ENCODE assay signal across 26 cellular contexts in the genomic region with DNA sequence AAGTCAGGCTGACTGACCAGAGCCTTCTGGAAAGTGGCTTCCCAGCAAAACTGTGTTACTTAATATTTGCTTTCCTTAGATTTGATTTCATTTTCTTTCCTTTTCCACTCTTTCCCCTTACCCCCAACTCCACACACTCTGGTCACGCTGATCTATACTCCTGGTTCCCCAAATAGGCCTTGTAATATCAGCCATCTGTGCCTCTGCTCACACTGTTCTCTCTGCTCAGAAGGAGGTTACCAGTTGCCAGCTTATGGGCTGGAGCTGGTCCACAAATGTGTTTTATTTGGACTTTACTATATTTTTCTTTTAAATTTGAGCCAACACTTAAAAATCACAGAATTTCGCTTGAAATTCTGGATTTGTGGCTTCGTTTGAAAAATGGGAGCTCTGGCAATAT. TPM values are rescaled to one million over a fixed set of nuclear protein-coding genes. Genes with fewer than 3 reads are reported as not detected.
DNase-seq lines count a peak whose midpoint lies in the region; ATAC-seq and TF ChIP-seq lines count a peak whose summit lies in the region.
"Had no signal": no experiment of that assay in that cellular context is flagged by ENCODE, and none has a peak within 500 bp of the region (broad histone marks: within the 10 kb centered on the region; RNA-seq: fewer than 3 reads in every experiment).

No MANE protein-coding gene starts in this region.

- peaks cover 0 to 2% (median 0%) of the 10 kb centered on the region in 5 experiments for H3K9me3 Mint-ChIP-seq in brain
- H3K9me3 Mint-ChIP-seq in nephron, result no peaks in the 10 kb centered on the region
- H3K9me3 Mint-ChIP-seq in activated CD4-positive, alpha-beta memory T cell treated with anti-CD3 and anti-CD28 coated beads for 36 hours, result no peaks in the 10 kb centered on the region
- H3K9me3 Mint-ChIP-seq: CD4-positive, alpha-beta T cell; H9 had no signal

- DNase-seq in Ammon's horn (ENCODE audit: low spot score) (peak; percentile 11), hepatocyte (ENCODE audit: low spot score) (no peak), cardiac septum (ENCODE audit: low spot score) (no peak)
- no peak for DNase-seq in stimulated activated CD4-positive, alpha-beta T cell treated with anti-CD3 and anti-CD28 coated beads, Interleukin-1b, Interleukin-23, amount 100 ng/mL, for 48 hours
- DNase-seq in activated CD4-positive, alpha-beta memory T cell treated with anti-CD3 and anti-CD28 coated beads for 36 hours, result no peak
- DNase-seq: 8988T; ACHN; CD4-positive, alpha-beta T cell; H9; Karpas-422; MV-4-11; NCI-H1105; NCI-H1436 treated with DMSO at 0.1 percent for 48 hours; NCI-H187 treated with DMSO at 0.1 percent for 48 hours; NCI-H2171 treated with DMSO at 0.1 percent for 48 hours; NCI-H345; NCI-H526; NCI-H82; NK-92 treated with Interleukin-12 subunit alpha and Interleukin-12 subunit beta, amount 100 ng/mL, for 24 hours; PC-3 had no signal

- CTCF ChIA-PET in activated CD4-positive, alpha-beta memory T cell treated with anti-CD3 and anti-CD28 coated beads for 36 hours (lab: Charles Lee), result no interaction called here

- ATAC-seq in GM21825 (IDR thresholded peaks at IDR 0.05; ENCODE audit: unreplicated experiment), result no peak
- ATAC-seq: PC-3 had no signal

- no peak overlapping the region for H2AFZ ChIP-seq in hepatocyte

- H3K9me2 ChIP-seq in hepatocyte (replicated peaks; ENCODE audit: insufficient read depth), result no peaks in the 10 kb centered on the region

- peak overlapping the region in 3 of 5 experiments; percentile 33 to 91 (median 66) for H3K27ac Mint-ChIP-seq in brain
- H3K27ac Mint-ChIP-seq in nephron, result peak overlapping the region in 2 of 3 experiments; percentile 4 to 29
- H3K27ac Mint-ChIP-seq in activated CD4-positive, alpha-beta memory T cell treated with anti-CD3 and anti-CD28 coated beads for 36 hours, result no peak overlapping the region
- H3K27ac Mint-ChIP-seq: CD4-positive, alpha-beta T cell; H9 had no signal

- POLR2A ChIA-PET in activated CD4-positive, alpha-beta memory T cell treated with anti-CD3 and anti-CD28 coated beads for 36 hours (lab: Charles Lee), result no interaction called here

- 73% methylated on average over 3 of the region's 3 CpGs for WGBS in hepatocyte (ENCODE audit: low lambda C conversion rate, missing lambda C conversion rate)

- peaks cover 8% of the 10 kb centered on the region for H4K20me1 ChIP-seq in hepatocyte (ENCODE audit: insufficient read depth, poor library complexity, severe bottlenecking)

- H3K36me3 Mint-ChIP-seq in brain (no peaks in the 10 kb centered on the region), nephron (ENCODE audit: low read depth) (no peaks in the 10 kb centered on the region)
- no peaks in the 10 kb centered on the region for H3K36me3 Mint-ChIP-seq in activated CD4-positive, alpha-beta memory T cell treated with anti-CD3 and anti-CD28 coated beads for 36 hours

- no peak for TF ChIP-seq CTCF in brain (conservative IDR thresholded peaks at IDR 0.05)
- no peak for TF ChIP-seq CTCF in hepatocyte (IDR thresholded peaks at IDR 0.05; ENCODE audit: poor library complexity)
- no peak for TF ChIP-seq CTCF in nephron (IDR thresholded peaks at IDR 0.05; ENCODE audit: unreplicated experiment in 3 of 3)

- intact Hi-C loops in activated CD4-positive, alpha-beta memory T cell treated with anti-CD3 and anti-CD28 coated beads for 36 hours (cut with micrococcal nuclease), result no loop called here
- intact Hi-C loops in cardiac septum (cut with DNase I), result no loop called here

- peaks cover 21% of the 10 kb centered on the region for H3K4me1 ChIP-seq in hepatocyte (ENCODE audit: insufficient read depth)
- H3K4me1 ChIP-seq: SJSA1 had no signal

- H3K4me3 Mint-ChIP-seq in brain (peak overlapping the region in 1 of 5 experiments; percentile 9), nephron (no peak overlapping the region)
- no peak overlapping the region for H3K4me3 Mint-ChIP-seq in activated CD4-positive, alpha-beta memory T cell treated with anti-CD3 and anti-CD28 coated beads for 36 hours
- H3K4me3 Mint-ChIP-seq: CD4-positive, alpha-beta T cell; H9 had no signal

- peaks cover 42% of the 10 kb centered on the region for H3K79me2 ChIP-seq in hepatocyte

- no peaks in the 10 kb centered on the region for H3K4me1 Mint-ChIP-seq in brain
- peaks cover 18% of the 10 kb centered on the region for H3K4me1 Mint-ChIP-seq in nephron
- no peaks in the 10 kb centered on the region for H3K4me1 Mint-ChIP-seq in activated CD4-positive, alpha-beta memory T cell treated with anti-CD3 and anti-CD28 coated beads for 36 hours (ENCODE audit: low read depth)

- H3K36me3 ChIP-seq in hepatocyte (replicated peaks; ENCODE audit: insufficient read depth, low read depth), result no peaks in the 10 kb centered on the region
- H3K36me3 ChIP-seq: SJSA1 had no signal

- no peak overlapping the region for H3K4me2 ChIP-seq in hepatocyte

- H3K27me3 Mint-ChIP-seq in brain, result peaks cover 14% of the 10 kb centered on the region
- H3K27me3 Mint-ChIP-seq in nephron (ENCODE audit: low read depth), result no peaks in the 10 kb centered on the region
- H3K27me3 Mint-ChIP-seq in activated CD4-positive, alpha-beta memory T cell treated with anti-CD3 and anti-CD28 coated beads for 36 hours, result peaks cover 14% of the 10 kb centered on the region

- H3K4me3 ChIP-seq in hepatocyte, result no peak overlapping the region
- H3K4me3 ChIP-seq: SJSA1 had no signal

- peak overlapping the region; percentile 20 for H3K27ac ChIP-seq in hepatocyte
- H3K27ac ChIP-seq: SJSA1 had no signal

- H3K9me3 ChIP-seq in hepatocyte (ENCODE audit: low read depth), result no peaks in the 10 kb centered on the region
- H3K9me3 ChIP-seq: SJSA1 had no signal

- no peaks in the 10 kb centered on the region for H3K27me3 ChIP-seq in hepatocyte

RNA-seq across cellular contexts. Expression of a gene that starts 11.3 kb away (rescaled TPM):
- polyA plus RNA-seq in brain (ENCODE audit: insufficient read depth, low read depth, low replicate concordance), result not detected
- total RNA-seq in hepatocyte, result 17.9 and 20.9 TPM in 2 replicates
- polyA plus RNA-seq in hepatocyte, result 6.9 and 7.9 TPM in 2 replicates
- total RNA-seq in activated CD4-positive, alpha-beta memory T cell treated with anti-CD3 and anti-CD28 coated beads for 36 hours, result not detected
- not detected for total RNA-seq in cardiac septum
- total RNA-seq: CD4-positive, alpha-beta T cell; PC-3; SJSA1 had no signal
- polyA plus RNA-seq: BJ had no signal

RNA-seq across cellular contexts. Expression of a gene that starts 33.3 kb away (rescaled TPM):
- 27.2 TPM for polyA plus RNA-seq in brain (ENCODE audit: insufficient read depth, low read depth, low replicate concordance)
- 4.9 and 5.7 TPM in 2 replicates for total RNA-seq in hepatocyte
- 6.1 and 6.3 TPM in 2 replicates for polyA plus RNA-seq in hepatocyte
- total RNA-seq in activated CD4-positive, alpha-beta memory T cell treated with anti-CD3 and anti-CD28 coated beads for 36 hours, result not detected
- 105 TPM for total RNA-seq in cardiac septum
- total RNA-seq: CD4-positive, alpha-beta T cell; PC-3; SJSA1 had no signal
- polyA plus RNA-seq: BJ had no signal

RNA-seq across cellular contexts. Expression of a gene that starts 33.4 kb away (rescaled TPM):
- polyA plus RNA-seq in brain (ENCODE audit: insufficient read depth, low read depth, low replicate concordance) (not detected), hepatocyte (not detected in 2 replicates)
- total RNA-seq in hepatocyte (0.20 TPM in 1 of 2 replicates, not detected in the other), cardiac septum (not detected)
- not detected for total RNA-seq in activated CD4-positive, alpha-beta memory T cell treated with anti-CD3 and anti-CD28 coated beads for 36 hours
- total RNA-seq: CD4-positive, alpha-beta T cell; H9; HT-29; PC-3; SJSA1 had no signal
- polyA plus RNA-seq: BJ had no signal

Comparison
In these comparisons a context has a peak if more than half of its experiments do, and no peak if none do; other contexts are left out.
1. RNA of a gene that starts 11.3 kb away (total RNA-seq): 17.9 to 20.9 TPM in hepatocyte; not detected in activated CD4-positive, alpha-beta memory T cell treated with anti-CD3 and anti-CD28 coated beads for 36 hours and not detected in cardiac septum (single experiment); every median in the first group is over 10 times any median in the second.
2. RNA of a gene that starts 33.3 kb away (total RNA-seq): 105 TPM in cardiac septum (single experiment); 4.9 to 5.7 TPM in hepatocyte and not detected in activated CD4-positive, alpha-beta memory T cell treated with anti-CD3 and anti-CD28 coated beads for 36 hours; every median in the first group is over 10 times any median in the second.